1 cellular context compared by ENCODE assay signal in the genomic region with DNA sequence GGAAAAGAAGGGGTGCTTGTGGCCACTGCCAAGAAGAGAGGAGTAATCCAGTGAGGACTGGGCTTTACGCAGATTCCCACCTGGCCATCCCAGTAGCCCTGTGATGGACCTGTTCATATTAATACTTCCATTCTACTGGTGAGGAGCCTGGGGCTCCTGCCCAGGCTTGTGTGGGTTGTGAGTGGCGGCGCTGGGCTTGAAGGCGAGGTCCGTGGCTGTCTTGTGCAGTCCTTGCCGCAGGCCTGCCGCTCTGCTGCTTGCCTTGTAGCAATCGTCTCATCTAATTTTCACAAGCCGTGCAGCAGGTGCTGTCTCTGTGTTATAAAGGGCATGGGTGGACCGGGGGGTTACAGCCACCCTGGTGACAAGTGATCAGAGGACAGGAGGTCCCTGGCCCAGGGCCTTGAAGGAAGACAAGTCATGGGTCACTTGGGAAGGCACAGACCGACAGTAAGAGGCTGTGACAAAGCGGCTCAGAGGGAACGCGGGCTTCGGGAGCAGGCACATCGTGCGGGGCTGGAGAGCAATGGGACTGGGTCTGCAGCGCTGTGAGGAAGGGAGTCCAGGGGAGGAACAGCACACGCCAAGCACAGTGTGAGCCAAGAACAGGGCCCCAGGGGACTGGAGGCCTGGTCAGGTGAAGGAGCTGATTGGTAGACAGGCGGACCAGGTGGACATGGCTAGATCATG.
TF ChIP-seq lines count a peak whose summit lies in the region.

No MANE protein-coding gene starts in this region.

TF ChIP-seq in H1, 55 proteins besides CTCF, POLR2A, EP300 and RAD21:
- TF ChIP-seq, protein P1, sequence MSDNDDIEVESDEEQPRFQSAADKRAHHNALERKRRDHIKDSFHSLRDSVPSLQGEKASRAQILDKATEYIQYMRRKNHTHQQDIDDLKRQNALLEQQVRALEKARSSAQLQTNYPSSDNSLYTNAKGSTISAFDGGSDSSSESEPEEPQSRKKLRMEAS (IDR thresholded peaks at IDR 0.05): no peak
- TF ChIP-seq KDM1A (IDR thresholded peaks at IDR 0.05; ENCODE audit: borderline replicate concordance, low read length) (no peak), NANOG (IDR thresholded peaks at IDR 0.05; ENCODE audit: insufficient read depth, low read depth, low read length, poor library complexity, severe bottlenecking) (no peak), SP4 (IDR thresholded peaks at IDR 0.05; ENCODE audit: low read length) (no peak), SIX5 (IDR thresholded peaks at IDR 0.05; ENCODE audit: low read depth, low read length) (no peak), SRF (IDR thresholded peaks at IDR 0.05; ENCODE audit: low read depth, low read length) (no peak), HDAC6 (IDR thresholded peaks at IDR 0.05; ENCODE audit: low read depth, low read length) (no peak), SIRT6 (IDR thresholded peaks at IDR 0.05; ENCODE audit: low read length) (no peak), EGR1 (IDR thresholded peaks at IDR 0.05; ENCODE audit: borderline replicate concordance, low read depth, low read length) (no peak), TEAD4 (IDR thresholded peaks at IDR 0.05; ENCODE audit: low read depth, low read length) (no peak), CEBPB (IDR thresholded peaks at IDR 0.05; ENCODE audit: low read depth, low read length) (no peak), BCL11A (IDR thresholded peaks at IDR 0.05; ENCODE audit: low read depth in 2 of 2, low read length in 2 of 2) (no peak), HDAC2 (IDR thresholded peaks at IDR 0.05; ENCODE audit: borderline replicate concordance in 1 of 2, low read depth in 2 of 2, low read length in 2 of 2) (no peak), RFX5 (IDR thresholded peaks at IDR 0.05; ENCODE audit: borderline replicate concordance, low read depth, low read length) (no peak), CTBP2 (IDR thresholded peaks at IDR 0.05; ENCODE audit: borderline replicate concordance, insufficient read depth, insufficient read length, low read length) (no peak)
- TF ChIP-seq, protein P2, sequence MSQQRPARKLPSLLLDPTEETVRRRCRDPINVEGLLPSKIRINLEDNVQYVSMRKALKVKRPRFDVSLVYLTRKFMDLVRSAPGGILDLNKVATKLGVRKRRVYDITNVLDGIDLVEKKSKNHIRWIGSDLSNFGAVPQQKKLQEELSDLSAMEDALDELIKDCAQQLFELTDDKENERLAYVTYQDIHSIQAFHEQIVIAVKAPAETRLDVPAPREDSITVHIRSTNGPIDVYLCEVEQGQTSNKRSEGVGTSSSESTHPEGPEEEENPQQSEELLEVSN (IDR thresholded peaks at IDR 0.05): no peak
- TF ChIP-seq, protein P3, sequence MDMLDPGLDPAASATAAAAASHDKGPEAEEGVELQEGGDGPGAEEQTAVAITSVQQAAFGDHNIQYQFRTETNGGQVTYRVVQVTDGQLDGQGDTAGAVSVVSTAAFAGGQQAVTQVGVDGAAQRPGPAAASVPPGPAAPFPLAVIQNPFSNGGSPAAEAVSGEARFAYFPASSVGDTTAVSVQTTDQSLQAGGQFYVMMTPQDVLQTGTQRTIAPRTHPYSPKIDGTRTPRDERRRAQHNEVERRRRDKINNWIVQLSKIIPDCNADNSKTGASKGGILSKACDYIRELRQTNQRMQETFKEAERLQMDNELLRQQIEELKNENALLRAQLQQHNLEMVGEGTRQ (IDR thresholded peaks at IDR 0.05; ENCODE audit: low read length): no peak
TF ChIP-seq in H1: peak in this region for 0.
